ENCODE assay signal across 11 cellular contexts in the genomic region with DNA sequence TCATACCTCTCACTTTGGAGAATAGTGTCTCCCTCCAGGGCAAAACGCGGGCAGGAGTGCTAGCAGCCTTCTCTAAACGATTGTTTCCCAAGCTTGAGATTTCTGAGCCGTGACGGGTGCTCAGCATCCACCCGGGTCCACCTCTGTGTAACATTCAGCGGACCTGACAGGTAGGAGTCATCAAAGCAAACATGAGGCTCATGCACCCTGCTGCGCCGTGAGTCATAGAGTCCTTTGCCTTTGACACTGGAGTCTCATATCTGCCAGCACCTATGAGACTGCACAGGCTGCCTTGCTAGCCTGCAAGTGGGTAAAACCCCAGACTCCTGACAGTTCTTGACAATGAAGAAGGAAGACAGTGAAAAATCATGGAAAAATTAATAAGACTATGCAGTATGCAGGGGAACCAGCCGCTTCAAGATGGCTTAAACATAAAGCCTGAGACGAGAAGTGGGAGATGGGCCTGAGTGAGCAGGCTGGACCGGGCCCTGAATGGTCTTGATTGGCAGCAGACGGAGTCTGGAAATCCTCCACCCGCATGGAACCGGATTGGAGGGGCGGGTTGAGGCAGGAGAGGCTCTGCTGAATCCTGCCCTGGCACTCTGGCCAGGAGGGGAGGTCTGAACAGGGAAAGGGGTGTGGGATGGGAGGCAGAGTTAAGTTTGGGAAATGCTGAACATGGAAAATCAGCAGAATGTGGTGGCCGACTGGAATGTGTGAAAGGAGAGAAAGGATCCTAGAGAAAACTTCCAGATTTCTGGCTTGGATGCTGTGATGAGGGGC. TPM values are rescaled to one million over a fixed set of nuclear protein-coding genes. Genes with fewer than 3 reads are reported as not detected.
A peak's percentile ranks its signal among the peaks of the same experiment; 100 is the strongest.
DNase-seq lines count a peak whose midpoint lies in the region; ATAC-seq and TF ChIP-seq lines count a peak whose summit lies in the region.
"Had no signal": no experiment of that assay in that cellular context is flagged by ENCODE, and none has a peak within 500 bp of the region (broad histone marks: within the 10 kb centered on the region; RNA-seq: fewer than 3 reads in every experiment).

No MANE protein-coding gene starts in this region.

- peak overlapping the region; percentile 18 for H3K4me2 ChIP-seq in PC-3 (ENCODE audit: low read length)

- in situ Hi-C loops in Caki2 (cut with HindIII; ENCODE audit: low pct_unique_long_range_greater_than_20kb, low sequenced_read_pairs): no loop called here

- no peaks in the 10 kb centered on the region for H3K36me3 ChIP-seq in PC-3 (ENCODE audit: low read depth, low read length)

- DNase-seq in AG08395 (ENCODE audit: low spot score): peak; percentile 17
- peak; percentile 41 for DNase-seq in Caki2 (ENCODE audit: low read depth)
- peak; percentile 86 for DNase-seq in PC-3
- DNase-seq in kidney glomerular epithelial cell (lab: John Stamatoyannopoulos, UW): peak; percentile 48
- DNase-seq in NCI-H774 (lab: John Stamatoyannopoulos, UW): no peak
- no peak for DNase-seq in NCI-H226
- DNase-seq in central memory CD4-positive, alpha-beta T cell: no peak
- DNase-seq: left ventricle myocardium superior, T-helper 1 cell, testis had no signal

- H3F3A ChIP-seq in PC-3 (ENCODE audit: low read length, unreplicated experiment): no peaks in the 10 kb centered on the region

- H2AFZ ChIP-seq in PC-3 (ENCODE audit: low read length): no peak overlapping the region

- POLR2A ChIA-PET in PC-3 (lab: Charles Lee; ENCODE audit: unreplicated experiment): no interaction called here

- intact Hi-C loops in PC-3 (cut with micrococcal nuclease): no loop called here

- no peaks in the 10 kb centered on the region for H3K27me3 ChIP-seq in PC-3 (ENCODE audit: low read length)
- H3K27me3 ChIP-seq: testis had no signal

- no peaks in the 10 kb centered on the region for H3K9me2 ChIP-seq in PC-3 (replicated peaks; ENCODE audit: low read length)

- ATAC-seq in PC-3: peak; percentile 90
- ATAC-seq in GM21786 (IDR thresholded peaks at IDR 0.05; ENCODE audit: unreplicated experiment): no peak
- ATAC-seq: left ventricle myocardium superior had no signal

- CTCF ChIA-PET in PC-3 (lab: Charles Lee): interaction anchor here (0.7 kb wide), 1 partner anchor 761 kb away, joined by 3 read pairs; no protein-coding TSS in a partner anchor

- H3K4me3 ChIP-seq in PC-3 (ENCODE audit: low read length): no peak overlapping the region
- H3K4me3 ChIP-seq: testis had no signal

- no peak for TF ChIP-seq CTCF in PC-3 (conservative IDR thresholded peaks at IDR 0.05; ENCODE audit: low read depth, low read length)

- H3K79me2 ChIP-seq in PC-3 (ENCODE audit: low read length): no peaks in the 10 kb centered on the region

- BruUV-seq in PC-3 (replicated peaks; lab: Mats Ljungman, UMichigan): no TSS peak

- H4K20me1 ChIP-seq in PC-3 (ENCODE audit: low read length): no peaks in the 10 kb centered on the region

- peaks cover 28% of the 10 kb centered on the region for H3K4me1 ChIP-seq in PC-3 (ENCODE audit: insufficient read depth, low read length)

- no peak overlapping the region for H3K9ac ChIP-seq in PC-3 (ENCODE audit: low read length)

- H3K27ac ChIP-seq in PC-3 (ENCODE audit: low read length): no peak overlapping the region

- H3K9me3 ChIP-seq in PC-3 (ENCODE audit: low read length): no peaks in the 10 kb centered on the region
- H3K9me3 ChIP-seq: testis had no signal

RNA-seq across cellular contexts. Expression of gene LGMN, which starts 54.2 kb away (rescaled TPM):
- total RNA-seq in Caki2 (2014; rRNA removed; shearing (Covaris generic); ENCODE audit: low replicate concordance): 48.2 and 63.5 TPM in 2 replicates
- total RNA-seq in PC-3 (2014; rRNA removed): 44.5 and 46.8 TPM in 2 replicates

Comparison
In these comparisons a context has a peak if more than half of its experiments do, and no peak if none do; other contexts are left out.
1. DNase-seq: peak in AG08395 (single experiment), Caki2 (single experiment), PC-3 (single experiment) and kidney glomerular epithelial cell (single experiment); none in NCI-H774 (single experiment), NCI-H226 (single experiment) and central memory CD4-positive, alpha-beta T cell (single experiment).